Comparison of ENCODE assay signal across 24 cellular contexts in genomic region chr12:58815235-58815634, GRCh38.
"Had no signal": no experiment of that assay in that cellular context is flagged by ENCODE, and none has a peak within 500 bp of the region (broad histone marks: within the 10 kb centered on the region; RNA-seq: fewer than 3 reads in every experiment).

No MANE protein-coding gene starts in this region.

- H3K4me1 Mint-ChIP-seq: activated naive CD8-positive, alpha-beta T cell treated with anti-CD3 and anti-CD28 coated beads, Interleukin-2, amount 50 U/mL, for 24 hours had no signal

- ATAC-seq: activated CD4-positive, CD25-positive, alpha-beta regulatory T cell treated with anti-CD3 and anti-CD28 coated beads, Interleukin-2, amount 50 U/mL, for 24 hours; activated CD8-positive, alpha-beta T cell treated with anti-CD3 and anti-CD28 coated beads for 36 hours; activated naive CD4-positive, alpha-beta T cell treated with anti-CD3 and anti-CD28 coated beads, Interleukin-2, amount 50 U/mL, for 72 hours; activated naive CD8-positive, alpha-beta T cell treated with anti-CD3 and anti-CD28 coated beads, Interleukin-2, amount 50 U/mL, for 24 hours; activated T-cell treated with anti-CD3 and anti-CD28 coated beads, Interleukin-2, amount 50 U/mL, for 72 hours; body of pancreas; K562; PC-3; SK-N-SH treated with all-trans-retinoic acid at 6 μM for 48 hours had no signal

- H3K4me1 ChIP-seq: ascending aorta had no signal

- H3K27me3 Mint-ChIP-seq: activated CD8-positive, alpha-beta T cell treated with anti-CD3 and anti-CD28 coated beads for 36 hours; activated naive CD8-positive, alpha-beta T cell treated with anti-CD3 and anti-CD28 coated beads, Interleukin-2, amount 50 U/mL, for 24 hours had no signal

- H3K9me3 ChIP-seq: ascending aorta, body of pancreas, SJSA1 had no signal

- H3K36me3 Mint-ChIP-seq: activated naive CD4-positive, alpha-beta T cell treated with anti-CD3 and anti-CD28 coated beads, Interleukin-2, amount 50 U/mL, for 72 hours had no signal

- H3K4me3 ChIP-seq: ascending aorta, body of pancreas, K562, SJSA1 had no signal

- H3K27me3 ChIP-seq: ascending aorta, body of pancreas, SJSA1 had no signal

- H3K36me3 ChIP-seq: ascending aorta, SJSA1 had no signal

- H3K27ac Mint-ChIP-seq: activated CD8-positive, alpha-beta T cell treated with anti-CD3 and anti-CD28 coated beads for 36 hours; activated naive CD4-positive, alpha-beta T cell treated with anti-CD3 and anti-CD28 coated beads, Interleukin-2, amount 50 U/mL, for 72 hours; activated naive CD8-positive, alpha-beta T cell treated with anti-CD3 and anti-CD28 coated beads, Interleukin-2, amount 50 U/mL, for 24 hours; activated T-cell treated with anti-CD3 and anti-CD28 coated beads, Interleukin-2, amount 50 U/mL, for 72 hours; T-helper 1 cell treated with Interleukin-12 subunit alpha and Interleukin-12 subunit beta and Interleukin-4 antibody, amounts not matched to agents 30 μg/mL and 1 μg/mL, for 36 hours had no signal

- H3K27ac ChIP-seq: ascending aorta, body of pancreas, SJSA1 had no signal

- DNase-seq: activated CD4-positive, alpha-beta T cell treated with anti-CD3 and anti-CD28 coated beads for 4 hours; activated CD8-positive, alpha-beta memory T cell treated with anti-CD3 and anti-CD28 coated beads, Interleukin-2, amount 50 U/mL, for 4 hours; activated CD8-positive, alpha-beta T cell treated with anti-CD3 and anti-CD28 coated beads for 36 hours; activated naive CD8-positive, alpha-beta T cell treated with anti-CD3 and anti-CD28 coated beads, Interleukin-2, amount 50 U/mL, for 24 hours; activated T-cell treated with anti-CD3 and anti-CD28 coated beads, Interleukin-2, amount 50 U/mL, for 72 hours; amniotic stem cell; body of pancreas; central memory CD4-positive, alpha-beta T cell; Karpas-422; NCI-H1105 treated with DMSO at 0.1 percent for 48 hours; NCI-H1436 treated with DMSO at 0.1 percent for 48 hours; NCI-H2029; NCI-H2107; NCI-H510A treated with DMSO at 0.1 percent for 48 hours; NCI-H69; PC-3; SHP77 had no signal

- H3K9me3 Mint-ChIP-seq: activated CD8-positive, alpha-beta T cell treated with anti-CD3 and anti-CD28 coated beads for 36 hours; activated naive CD8-positive, alpha-beta T cell treated with anti-CD3 and anti-CD28 coated beads, Interleukin-2, amount 50 U/mL, for 24 hours; activated T-cell treated with anti-CD3 and anti-CD28 coated beads, Interleukin-2, amount 50 U/mL, for 72 hours; T-helper 1 cell treated with Interleukin-12 subunit alpha and Interleukin-12 subunit beta and Interleukin-4 antibody, amounts not matched to agents 30 μg/mL and 1 μg/mL, for 36 hours had no signal

- H3K4me3 Mint-ChIP-seq: activated CD8-positive, alpha-beta T cell treated with anti-CD3 and anti-CD28 coated beads for 36 hours; activated naive CD8-positive, alpha-beta T cell treated with anti-CD3 and anti-CD28 coated beads, Interleukin-2, amount 50 U/mL, for 24 hours; activated T-cell treated with anti-CD3 and anti-CD28 coated beads, Interleukin-2, amount 50 U/mL, for 72 hours; T-helper 1 cell treated with Interleukin-12 subunit alpha and Interleukin-12 subunit beta and Interleukin-4 antibody, amounts not matched to agents 30 μg/mL and 1 μg/mL, for 36 hours had no signal
